1 cellular context compared by ENCODE assay signal in genomic region chr7:65469919-65470558, GRCh38.
A peak's percentile ranks its signal among the peaks of the same experiment; 100 is the strongest.
TF ChIP-seq lines count a peak whose summit lies in the region.
"Not testable (repeated sequence)": the region's sequence is repeated elsewhere in the genome, so short reads cannot be mapped to it uniquely, and the experiment has no call there.

No MANE protein-coding gene starts in this region.

TF ChIP-seq in HepG2, 621 proteins besides CTCF, POLR2A, EP300 and RAD21 (continued from another document and continues in another):
- TF ChIP-seq TBX2 (CRISPR knock-in tag; IDR thresholded peaks at IDR 0.05; ENCODE audit: borderline replicate concordance) (peak; percentile 92), ATF2 (CRISPR knock-in tag; IDR thresholded peaks at IDR 0.05) (0 out of 2 replicates have a peak, but pooled peaks have one; percentile 37), ZNF276 (CRISPR knock-in tag; IDR thresholded peaks at IDR 0.05; ENCODE audit: low read depth) (0 out of 2 replicates have a peak, but pooled peaks have one; percentile 40), ZNF274 (CRISPR knock-in tag; IDR thresholded peaks at IDR 0.05) (0 out of 2 replicates have a peak, but pooled peaks have one; percentile 33), YEATS2 (CRISPR knock-in tag; IDR thresholded peaks at IDR 0.05; ENCODE audit: borderline replicate concordance) (peak; percentile 57; the same call in 1 of the 2 replicates), MEIS2 (CRISPR knock-in tag; IDR thresholded peaks at IDR 0.05) (peak; percentile 75; the same call in 1 of the 2 replicates), ZNF580 (CRISPR knock-in tag; IDR thresholded peaks at IDR 0.05; ENCODE audit: borderline replicate concordance, low read depth) (peak; percentile 83; the same call in 1 of the 2 replicates), ZNF331 (CRISPR knock-in tag; IDR thresholded peaks at IDR 0.05) (0 out of 2 replicates have a peak, but pooled peaks have one; percentile 20), TFDP2 (CRISPR knock-in tag; IDR thresholded peaks at IDR 0.05) (peak; percentile 52), MED13 (CRISPR knock-in tag; IDR thresholded peaks at IDR 0.05) (0 out of 2 replicates have a peak, but pooled peaks have one; percentile 50), ETV5 (CRISPR knock-in tag; IDR thresholded peaks at IDR 0.05; ENCODE audit: borderline replicate concordance) (peak; percentile 76), ZNF687 (CRISPR knock-in tag; IDR thresholded peaks at IDR 0.05) (peak; percentile 99), SNAI1 (CRISPR knock-in tag; IDR thresholded peaks at IDR 0.05; ENCODE audit: borderline replicate concordance) (0 out of 2 replicates have a peak, but pooled peaks have one; percentile 39), TCF7 (IDR thresholded peaks at IDR 0.05; ENCODE audit: low read depth) (peak; percentile 32; the same call in 1 of the 2 replicates), ZMAT3 (CRISPR knock-in tag; conservative IDR thresholded peaks at IDR 0.05) (peak; percentile 54; the same call in 1 of the 2 replicates), CREB3 (CRISPR knock-in tag; IDR thresholded peaks at IDR 0.05) (0 out of 2 replicates have a peak, but pooled peaks have one; percentile 33), ZNF792 (CRISPR knock-in tag; IDR thresholded peaks at IDR 0.05) (peak; percentile 53), SKI (IDR thresholded peaks at IDR 0.05; ENCODE audit: partially characterized antibody) (peak; percentile 36), SOX5 (CRISPR knock-in tag; IDR thresholded peaks at IDR 0.05; ENCODE audit: borderline replicate concordance) (peak; percentile 84), MIXL1 (CRISPR knock-in tag; IDR thresholded peaks at IDR 0.05) (0 out of 2 replicates have a peak, but pooled peaks have one; percentile 26), NCOA2 (CRISPR knock-in tag; IDR thresholded peaks at IDR 0.05) (peak; percentile 89), ZNF280D (CRISPR knock-in tag; IDR thresholded peaks at IDR 0.05) (peak; percentile 92), ZNF136 (CRISPR knock-in tag; IDR thresholded peaks at IDR 0.05; ENCODE audit: low read depth) (0 out of 2 replicates have a peak, but pooled peaks have one; percentile 49), ZNF710 (CRISPR knock-in tag; IDR thresholded peaks at IDR 0.05; ENCODE audit: borderline replicate concordance) (peak; percentile 21; the same call in 1 of the 2 replicates), ZNF350 (CRISPR knock-in tag; IDR thresholded peaks at IDR 0.05; ENCODE audit: borderline replicate concordance, low read depth) (peak; percentile 80; the same call in 1 of the 2 replicates), NFKBIZ (CRISPR knock-in tag; IDR thresholded peaks at IDR 0.05) (peak; percentile 25; the same call in 1 of the 2 replicates), CHCHD3 (CRISPR knock-in tag; IDR thresholded peaks at IDR 0.05) (0 out of 2 replicates have a peak, but pooled peaks have one; percentile 67), MIER3 (CRISPR knock-in tag; IDR thresholded peaks at IDR 0.05; ENCODE audit: borderline replicate concordance) (peak; percentile 88; the same call in 1 of the 2 replicates), IRF2 (CRISPR knock-in tag; IDR thresholded peaks at IDR 0.05) (peak; percentile 56; the same call in 1 of the 2 replicates), NR2C2 (CRISPR knock-in tag; IDR thresholded peaks at IDR 0.05; ENCODE audit: borderline replicate concordance) (peak; percentile 61), FOXJ3 (CRISPR knock-in tag; IDR thresholded peaks at IDR 0.05; ENCODE audit: borderline replicate concordance) (peak; percentile 74; the same call in 1 of the 2 replicates), HNF1A (CRISPR knock-in tag; IDR thresholded peaks at IDR 0.05; ENCODE audit: borderline replicate concordance) (peak; percentile 84; the same call in 1 of the 2 replicates), ATF7 (CRISPR knock-in tag; IDR thresholded peaks at IDR 0.05) (0 out of 2 replicates have a peak, but pooled peaks have one; percentile 34), FOXA1 (CRISPR knock-in tag; IDR thresholded peaks at IDR 0.05) (peak; percentile 94), PHF21A (CRISPR knock-in tag; IDR thresholded peaks at IDR 0.05) (peak; percentile 72), RXRA (CRISPR knock-in tag; IDR thresholded peaks at IDR 0.05) (peak; percentile 42; the same call in 1 of the 2 replicates), KAT7 (CRISPR knock-in tag; IDR thresholded peaks at IDR 0.05; ENCODE audit: borderline replicate concordance) (peak; percentile 69; the same call in 1 of the 2 replicates)
- TF ChIP-seq HNF1A (IDR thresholded peaks at IDR 0.05; ENCODE audit: low read depth); ATF7 (IDR thresholded peaks at IDR 0.05); FOXA1 (IDR thresholded peaks at IDR 0.05): not testable (repeated sequence)
